In genomic region chr9:136859821-136860269, GRCh38 we compare ENCODE assay signal across 10 cellular contexts. TPM values are rescaled to one million over a fixed set of nuclear protein-coding genes. Genes with fewer than 3 reads are reported as not detected.
A peak's percentile ranks its signal among the peaks of the same experiment; 100 is the strongest.
DNase-seq lines count a peak whose midpoint lies in the region; ATAC-seq and TF ChIP-seq lines count a peak whose summit lies in the region.
"Had no signal": no experiment of that assay in that cellular context is flagged by ENCODE, and none has a peak within 500 bp of the region (broad histone marks: within the 10 kb centered on the region; RNA-seq: fewer than 3 reads in every experiment).

No MANE protein-coding gene starts in this region.

- CTCF ChIA-PET in WTC11 (lab: Charles Lee), result no interaction called here

- WGBS in liver, result 76% methylated on average over 12 of the region's 12 CpGs

- peaks cover 10 to 25% (median 11%) of the 10 kb centered on the region in 4 donors for H3K36me3 ChIP-seq in liver (ENCODE audit: control insufficient read depth in 4 of 4, insufficient read depth in 3 of 4, low read depth in 1 of 4, low read length in 3 of 4)

- H3K27ac ChIP-seq in 22Rv1, result peak overlapping the region; percentile 37
- peak overlapping the region; percentile 76 to 84 for H3K27ac ChIP-seq in liver (ENCODE audit: low read depth in 1 of 2, low read length in 2 of 2)

- POLR2A ChIA-PET in WTC11 (lab: Charles Lee), result interaction anchor here (0.9 to 1.3 kb wide), 3 partner anchors 8 to 19 kb away, joined by 3 to 6 read pairs (median 3); partner anchors contain the start of gene MAMDC4

- no peak overlapping the region for H3K4me3 ChIP-seq in liver (ENCODE audit: low read depth in 1 of 3, low read length in 3 of 3)

- no peak overlapping the region for H3K9ac ChIP-seq in liver (ENCODE audit: low read depth in 1 of 2, low read length in 2 of 2)

- H3K4me3 Mint-ChIP-seq in WTC11, result no peak overlapping the region
- H3K4me3 Mint-ChIP-seq in type B pancreatic cell, result no peak overlapping the region

- DNase-seq in WTC11 (ENCODE audit: low spot score) (peak; percentile 12), AG20443 (ENCODE audit: low spot score) (no peak), type B pancreatic cell (ENCODE audit: extremely low spot score, unreplicated experiment) (no peak)
- no peak for DNase-seq in stimulated activated CD4-positive, alpha-beta T cell treated with anti-CD3 and anti-CD28 coated beads, Interleukin-2, amount 100 ng/mL, for 24 hours
- DNase-seq: foreskin melanocyte; Karpas-422; NCI-H2029 treated with DMSO at 0.1 percent for 48 hours; stimulated activated CD4-positive, alpha-beta T cell treated with anti-CD3 and anti-CD28 coated beads, Interleukin-12 subunit alpha, Interleukin-12 subunit beta, amount 100 ng/mL, for 4 hours had no signal

- no peaks in the 10 kb centered on the region for H3K9me3 ChIP-seq in liver (ENCODE audit: control insufficient read depth in 4 of 4, low read length in 3 of 4)

- H3K27ac Mint-ChIP-seq in WTC11 (no peak overlapping the region), type B pancreatic cell (no peak overlapping the region)

- no peak for TF ChIP-seq RAD21 in liver (IDR thresholded peaks at IDR 0.05)

- H3K27me3 ChIP-seq in liver (ENCODE audit: control insufficient read depth in 4 of 4, insufficient read depth in 4 of 4, low read length in 3 of 4), result no peaks in the 10 kb centered on the region

- H3K36me3 Mint-ChIP-seq in WTC11, result peaks cover 19% of the 10 kb centered on the region
- no peaks in the 10 kb centered on the region for H3K36me3 Mint-ChIP-seq in type B pancreatic cell

- no peak for ATAC-seq in WTC11

- peaks cover 26 to 81% (median 51%) of the 10 kb centered on the region in 4 donors for H3K4me1 ChIP-seq in liver (ENCODE audit: control insufficient read depth in 4 of 4, insufficient read depth in 4 of 4, low read length in 3 of 4)

- H3K9me3 Mint-ChIP-seq in WTC11, result no peaks in the 10 kb centered on the region
- no peaks in the 10 kb centered on the region for H3K9me3 Mint-ChIP-seq in type B pancreatic cell

- TF ChIP-seq CTCF in 22Rv1 (IDR thresholded peaks at IDR 0.05) (no peak), WTC11 (IDR thresholded peaks at IDR 0.05) (no peak), liver (IDR thresholded peaks at IDR 0.05; ENCODE audit: low read depth, low read length, missing input control) (no peak), type B pancreatic cell (conservative IDR thresholded peaks at IDR 0.05) (no peak)

- no peaks in the 10 kb centered on the region for H3K27me3 Mint-ChIP-seq in WTC11 (ENCODE audit: low read depth)
- H3K27me3 Mint-ChIP-seq in type B pancreatic cell, result no peaks in the 10 kb centered on the region

- no peaks in the 10 kb centered on the region for H3K4me1 Mint-ChIP-seq in WTC11
- H3K4me1 Mint-ChIP-seq in type B pancreatic cell (ENCODE audit: unreplicated experiment), result no peaks in the 10 kb centered on the region

TF ChIP-seq in WTC11, 78 proteins besides CTCF, POLR2A, EP300 and RAD21:
- TF ChIP-seq ZBTB21 (CRISPR knock-in tag; IDR thresholded peaks at IDR 0.05; ENCODE audit: borderline replicate concordance), result no peak

TF ChIP-seq in liver, 16 proteins besides CTCF, POLR2A, EP300 and RAD21:
- TF ChIP-seq ZBTB33 (IDR thresholded peaks at IDR 0.05) (no peak), NR2F2 (IDR thresholded peaks at IDR 0.05) (no peak), ATF3 (IDR thresholded peaks at IDR 0.05) (no peak)
TF ChIP-seq in liver: peak in this region for 0.

RNA-seq across cellular contexts. Expression of gene EDF1, which starts 6.3 kb away (rescaled TPM):
- total RNA-seq in WTC11 (2021) (312 to 334 TPM (median 328 TPM) in 3 replicates), liver (100 to 1,000 TPM; 123 to 248 TPM), type B pancreatic cell (ENCODE audit: low replicate concordance) (324 and 342 TPM in 2 replicates)
- polyA plus RNA-seq in liver, result 100 to 1,000 TPM; 289 to 513 TPM

RNA-seq across cellular contexts. Expression of gene MAMDC4, which starts 7.7 kb away (rescaled TPM):
- total RNA-seq in WTC11 (2021) (6.7 to 12.1 TPM (median 10.9 TPM) in 3 replicates), liver (1 to 10 TPM; 4.0 to 8.1 TPM), type B pancreatic cell (ENCODE audit: low replicate concordance) (18.4 and 29.1 TPM in 2 replicates)
- 1 to 10 TPM; 2.4 to 3.9 TPM for polyA plus RNA-seq in liver

RNA-seq across cellular contexts. Expression of gene PHPT1, which starts 10.6 kb away (rescaled TPM):
- total RNA-seq in WTC11 (2021) (138 to 176 TPM (median 173 TPM) in 3 replicates), liver (10 to 100 TPM; 23.2 to 40.4 TPM), type B pancreatic cell (ENCODE audit: low replicate concordance) (176 and 199 TPM in 2 replicates)
- polyA plus RNA-seq in liver, result 10 to 100 TPM; 44.2 to 83.1 TPM

RNA-seq across cellular contexts. Expression of gene AJM1, which starts 17.6 kb away (rescaled TPM):
- total RNA-seq in WTC11 (2021) (1.6 to 1.7 TPM (median 1.6 TPM) in 3 replicates), liver (1 to 10 TPM in 1 of 2 donors, under 1 TPM in 1; 0.56 to 2.3 TPM), type B pancreatic cell (ENCODE audit: low replicate concordance) (3.2 and 3.6 TPM in 2 replicates)
- polyA plus RNA-seq in liver, result 1 to 10 TPM in 1 of 2 donors, under 1 TPM in 1; 0.61 to 1.0 TPM

RNA-seq across cellular contexts. Expression of gene TRAF2, which starts 26.5 kb away (rescaled TPM):
- total RNA-seq in WTC11 (2021), result 55.0 to 62.5 TPM (median 61.3 TPM) in 3 replicates
- 10 to 100 TPM in 1 of 2 donors, 1 to 10 TPM in 1; 7.5 to 14.9 TPM for total RNA-seq in liver
- 1 to 10 TPM; 4.7 to 6.1 TPM for polyA plus RNA-seq in liver
- 19.4 and 22.3 TPM in 2 replicates for total RNA-seq in type B pancreatic cell (ENCODE audit: low replicate concordance)
